Comparison of ENCODE assay signal across 11 cellular contexts in genomic region chr4:10094841-10095240, GRCh38. TPM values are rescaled to one million over a fixed set of nuclear protein-coding genes. Genes with fewer than 3 reads are reported as not detected.
DNase-seq lines count a peak whose midpoint lies in the region; ATAC-seq and TF ChIP-seq lines count a peak whose summit lies in the region.
"Had no signal": no experiment of that assay in that cellular context is flagged by ENCODE, and none has a peak within 500 bp of the region (broad histone marks: within the 10 kb centered on the region; RNA-seq: fewer than 3 reads in every experiment).

No MANE protein-coding gene starts in this region.

- H3K4me2 ChIP-seq in fibroblast of lung (ENCODE audit: extremely low read depth, insufficient read depth, low read length) (no peak overlapping the region), smooth muscle cell (peak overlapping the region; percentile 61)

- peaks cover 87% of the 10 kb centered on the region for H3K79me2 ChIP-seq in fibroblast of lung (ENCODE audit: control insufficient read depth, insufficient read depth, low read length)
- H3K79me2 ChIP-seq in smooth muscle cell (ENCODE audit: low read depth) = peaks cover 71% of the 10 kb centered on the region

- peak overlapping the region in 4 of 7 donors; percentile 24 to 77 (median 40) for H3K4me3 Mint-ChIP-seq in CD8-positive, alpha-beta memory T cell
- peak overlapping the region in 1 of 3 donors; percentile 68 for H3K4me3 Mint-ChIP-seq in T-cell

- POLR2A ChIA-PET in CD8-positive, alpha-beta memory T cell (lab: Charles Lee) = no interaction called here
- POLR2A ChIA-PET in T-cell (lab: Charles Lee) = interaction anchor here (0.5 to 1.6 kb wide), 4 partner anchors 10 to 24 kb away, joined by 3 to 9 read pairs (median 4); no protein-coding TSS in a partner anchor
- POLR2A ChIA-PET in GM10248 (lab: Yijun Ruan, JAX) = interaction anchor here (4.6 kb wide), 1 partner anchor 25 kb away, joined by 63 read pairs; the partner anchor contains the start of gene WDR1

- H3K4me3 ChIP-seq in CD8-positive, alpha-beta memory T cell (ENCODE audit: low read length) = no peak overlapping the region
- no peak overlapping the region for H3K4me3 ChIP-seq in fibroblast of lung (replicated peaks in 1 of 4; ENCODE audit: control extremely low read depth in 1 of 4, insufficient read depth in 1 of 4, low read depth in 3 of 4, low read length in 4 of 4)
- H3K4me3 ChIP-seq in smooth muscle cell = no peak overlapping the region
- H3K4me3 ChIP-seq: suprapubic skin had no signal

- no peaks in the 10 kb centered on the region for H4K20me1 ChIP-seq in fibroblast of lung (ENCODE audit: control insufficient read depth, extremely low read depth, insufficient read depth, low read length)
- H4K20me1 ChIP-seq in smooth muscle cell (ENCODE audit: low read depth) = peaks cover 100% of the 10 kb centered on the region

- H3K36me3 ChIP-seq in CD8-positive, alpha-beta memory T cell (ENCODE audit: insufficient read depth, low read length) = peaks cover 65% of the 10 kb centered on the region
- H3K36me3 ChIP-seq in fibroblast of lung (ENCODE audit: control insufficient read depth, insufficient read depth, low read length) (peaks cover 64% of the 10 kb centered on the region), smooth muscle cell (ENCODE audit: low read depth) (no peaks in the 10 kb centered on the region)

- ATAC-seq in T-cell (replicated peaks in 1 of 4) (no peak), HG03095 (IDR thresholded peaks at IDR 0.05; ENCODE audit: unreplicated experiment) (no peak), GM19463 (IDR thresholded peaks at IDR 0.05; ENCODE audit: unreplicated experiment) (no peak)

- TF ChIP-seq CTCF in fibroblast of lung (conservative IDR thresholded peaks at IDR 0.05 in 1 of 2, IDR thresholded peaks at IDR 0.05 in 1 of 2; ENCODE audit: low read depth in 1 of 2, low read length in 2 of 2) (no peak), smooth muscle cell (IDR thresholded peaks at IDR 0.05; ENCODE audit: borderline replicate concordance, insufficient read depth, poor library complexity, severe bottlenecking) (no peak), GM10248 (IDR thresholded peaks at IDR 0.05; ENCODE audit: control extremely low read depth, extremely low read depth, low read depth, missing control alignments) (no peak)

- H3K27ac ChIP-seq in CD8-positive, alpha-beta memory T cell (ENCODE audit: low read depth, low read length) = no peak overlapping the region
- H3K27ac ChIP-seq in fibroblast of lung (ENCODE audit: insufficient read depth, low read length) = peak overlapping the region; percentile 55
- H3K27ac ChIP-seq in smooth muscle cell (ENCODE audit: low read depth) = peak overlapping the region; percentile 98

- no peaks in the 10 kb centered on the region for H3K27me3 ChIP-seq in CD8-positive, alpha-beta memory T cell (ENCODE audit: insufficient read depth, low read length, poor library complexity, severe bottlenecking)
- H3K27me3 ChIP-seq in fibroblast of lung (ENCODE audit: control insufficient read depth, insufficient read depth, low read length) = no peaks in the 10 kb centered on the region
- no peaks in the 10 kb centered on the region for H3K27me3 ChIP-seq in smooth muscle cell (ENCODE audit: low read depth)
- H3K27me3 ChIP-seq: suprapubic skin had no signal

- H3K4me1 Mint-ChIP-seq in CD8-positive, alpha-beta memory T cell = peaks cover 80 to 97% (median 87%) of the 10 kb centered on the region in 3 donors
- H3K4me1 Mint-ChIP-seq in T-cell = peaks cover 85 to 94% (median 92%) of the 10 kb centered on the region in 3 donors

- WGBS in smooth muscle cell (ENCODE audit: low lambda C conversion rate) = 93% methylated on average over 13 of the region's 13 CpGs

- no peak overlapping the region for H2AFZ ChIP-seq in fibroblast of lung (ENCODE audit: low read length)
- no peak overlapping the region for H2AFZ ChIP-seq in smooth muscle cell (ENCODE audit: low read depth)

- H3K27ac Mint-ChIP-seq in CD8-positive, alpha-beta memory T cell = peak overlapping the region; percentile 75 to 99 (median 94)
- peak overlapping the region; percentile 94 to 95 for H3K27ac Mint-ChIP-seq in T-cell

- peaks cover 40% of the 10 kb centered on the region for H3F3A ChIP-seq in smooth muscle cell (ENCODE audit: low read depth)

- peaks cover 0 to 95% (median 21%) of the 10 kb centered on the region in 3 donors for H3K36me3 Mint-ChIP-seq in CD8-positive, alpha-beta memory T cell
- H3K36me3 Mint-ChIP-seq in T-cell = peaks cover 50% of the 10 kb centered on the region

- H3K9me3 ChIP-seq in CD8-positive, alpha-beta memory T cell (ENCODE audit: low read length) = no peaks in the 10 kb centered on the region
- H3K9me3 ChIP-seq in fibroblast of lung (ENCODE audit: control insufficient read depth, insufficient read depth, low read depth, low read length) = no peaks in the 10 kb centered on the region
- no peaks in the 10 kb centered on the region for H3K9me3 ChIP-seq in smooth muscle cell (replicated peaks; ENCODE audit: low read depth)
- H3K9me3 ChIP-seq: suprapubic skin had no signal

- H3K27me3 Mint-ChIP-seq in CD8-positive, alpha-beta memory T cell = no peaks in the 10 kb centered on the region
- H3K27me3 Mint-ChIP-seq in T-cell = no peaks in the 10 kb centered on the region

- no peaks in the 10 kb centered on the region for H3K9me3 Mint-ChIP-seq in CD8-positive, alpha-beta memory T cell
- H3K9me3 Mint-ChIP-seq in T-cell = no peaks in the 10 kb centered on the region

- CTCF ChIA-PET in CD8-positive, alpha-beta memory T cell (lab: Charles Lee) = interaction anchor here (1.1 to 2.8 kb wide), 6 partner anchors 9 to 59 kb away, joined by 3 to 8 read pairs (median 5); no protein-coding TSS in a partner anchor
- CTCF ChIA-PET in T-cell (lab: Charles Lee) = interaction anchor here in 1 of 2 donors (1.5 kb wide), 1 partner anchor 63 kb away, joined by 3 read pairs; no protein-coding TSS in a partner anchor
- CTCF ChIA-PET in GM10248 (lab: Yijun Ruan, JAX) = interaction anchor here (0.8 to 1.7 kb wide), 4 partner anchors 13 to 459 kb away, joined by 3 to 8 read pairs (median 4); no protein-coding TSS in a partner anchor

- no peak overlapping the region for H3K9ac ChIP-seq in fibroblast of lung (ENCODE audit: insufficient read depth, low read length)
- H3K9ac ChIP-seq in smooth muscle cell (ENCODE audit: low read depth) = no peak overlapping the region

- DNase-seq in CD8-positive, alpha-beta memory T cell = peak in 2 of 5 donors; percentile 33 to 37
- peak in 6 of 34 experiments; percentile 25 to 36 (median 34) for DNase-seq in T-cell
- DNase-seq in fibroblast of lung (ENCODE audit: low read depth in 2 of 2) = no peak
- DNase-seq in smooth muscle cell (lab: John Stamatoyannopoulos, UW; ENCODE audit: unreplicated experiment) = no peak
- no peak for DNase-seq in GM10248 (ENCODE audit: extremely low spot score)
- DNase-seq in HT-29 (ENCODE audit: low spot score) = no peak
- DNase-seq: KG1, NCI-H446 treated with DMSO at 0.1 percent for 48 hours had no signal

- H3K4me1 ChIP-seq in CD8-positive, alpha-beta memory T cell (ENCODE audit: insufficient read depth, low read length) = peaks cover 79% of the 10 kb centered on the region
- H3K4me1 ChIP-seq in fibroblast of lung (ENCODE audit: control insufficient read depth, extremely low read depth, insufficient read depth, low read length) = peaks cover 53% of the 10 kb centered on the region
- peaks cover 27% of the 10 kb centered on the region for H3K4me1 ChIP-seq in smooth muscle cell (ENCODE audit: low read depth)

RNA-seq across cellular contexts. Expression of gene WDR1, which starts 21.8 kb away (rescaled TPM):
- 100 to 1,000 TPM; 409 TPM for total RNA-seq in CD8-positive, alpha-beta memory T cell
- 377 TPM for polyA plus RNA-seq in CD8-positive, alpha-beta memory T cell
- total RNA-seq in T-cell = 100 to 1,000 TPM; 268 to 308 (median 304) TPM
- 265 and 331 TPM in 2 replicates for total RNA-seq in fibroblast of lung
- polyA plus RNA-seq in fibroblast of lung = 720 and 751 TPM in 2 replicates
- 657 and 688 TPM in 2 replicates for polyA plus RNA-seq in fibroblast of lung (2012)
- polyA minus RNA-seq in fibroblast of lung (ENCODE audit: low replicate concordance) = 995 and 1,193 TPM in 2 replicates
- total RNA-seq in smooth muscle cell = 224 and 259 TPM in 2 replicates
- polyA plus RNA-seq in smooth muscle cell = 273 and 283 TPM in 2 replicates
- total RNA-seq in HT-29 (2014; rRNA removed; shearing (Covaris generic)) = 306 and 310 TPM in 2 replicates
